17 cellular contexts compared by ENCODE assay signal in genomic region chr12:53972722-53973092, GRCh38. TPM values are rescaled to one million over a fixed set of nuclear protein-coding genes. Genes with fewer than 3 reads are reported as not detected.
A peak's percentile ranks its signal among the peaks of the same experiment; 100 is the strongest.
DNase-seq lines count a peak whose midpoint lies in the region; ATAC-seq, FAIRE-seq and TF ChIP-seq lines count a peak whose summit lies in the region.
"Had no signal": no experiment of that assay in that cellular context is flagged by ENCODE, and none has a peak within 500 bp of the region (broad histone marks: within the 10 kb centered on the region; RNA-seq: fewer than 3 reads in every experiment).

No MANE protein-coding gene starts in this region.

- H3K9ac ChIP-seq in kidney (ENCODE audit: low read length in 2 of 2), result no peak overlapping the region
- H3K9ac ChIP-seq: parathyroid adenoma had no signal

- ATAC-seq in memory B cell (ENCODE audit: low read depth), result no peak
- ATAC-seq: heart left ventricle had no signal

- no peak for DNase-seq in activated naive CD4-positive, alpha-beta T cell treated with Interleukin-2 at 50 U/mL for 16 hours
- no peak for DNase-seq in activated naive CD8-positive, alpha-beta T cell treated with anti-CD3 and anti-CD28 coated beads for 36 hours
- DNase-seq in memory B cell (ENCODE audit: low spot score in 2 of 2), result no peak
- no peak for DNase-seq in type B pancreatic cell (ENCODE audit: extremely low spot score, unreplicated experiment)
- no peak for DNase-seq in HuH-7 (ENCODE audit: low spot score)
- no peak for DNase-seq in kidney
- no peak for DNase-seq in NCI-H1048 (lab: John Stamatoyannopoulos, UW)
- DNase-seq: activated CD4-positive, CD25-positive, alpha-beta regulatory T cell treated with anti-CD3 and anti-CD28 coated beads, Interleukin-2, amount 50 U/mL, for 72 hours; activated effector memory CD4-positive, alpha-beta T cell treated with anti-CD3 and anti-CD28 coated beads, Interleukin-2, amount 50 U/mL, for 16 hours; NCI-H2081 treated with DMSO at 0.1 percent for 48 hours had no signal

- H3K9me3 Mint-ChIP-seq in activated naive CD4-positive, alpha-beta T cell treated with anti-CD3 and anti-CD28 coated beads, Interleukin-2, amount 50 U/mL, for 24 hours, result no peaks in the 10 kb centered on the region
- H3K9me3 Mint-ChIP-seq in activated naive CD8-positive, alpha-beta T cell treated with anti-CD3 and anti-CD28 coated beads for 36 hours, result peaks cover 9% of the 10 kb centered on the region
- H3K9me3 Mint-ChIP-seq in memory B cell (peaks cover 4% of the 10 kb centered on the region), type B pancreatic cell (no peaks in the 10 kb centered on the region)

- no peaks in the 10 kb centered on the region for H3K36me3 ChIP-seq in kidney (ENCODE audit: control insufficient read depth in 1 of 2, insufficient read depth in 2 of 2, low read length in 2 of 2)
- H3K36me3 ChIP-seq: cardiac muscle cell, heart left ventricle had no signal

- H3K36me3 Mint-ChIP-seq in activated naive CD4-positive, alpha-beta T cell treated with anti-CD3 and anti-CD28 coated beads, Interleukin-2, amount 50 U/mL, for 24 hours, result peaks cover 3% of the 10 kb centered on the region
- peaks cover 6% of the 10 kb centered on the region for H3K36me3 Mint-ChIP-seq in activated naive CD8-positive, alpha-beta T cell treated with anti-CD3 and anti-CD28 coated beads for 36 hours
- H3K36me3 Mint-ChIP-seq in memory B cell (peaks cover 4% of the 10 kb centered on the region), type B pancreatic cell (no peaks in the 10 kb centered on the region)

- no peaks in the 10 kb centered on the region for H3K9me3 ChIP-seq in kidney (ENCODE audit: control insufficient read depth in 1 of 2, low read length in 2 of 2)
- H3K9me3 ChIP-seq: heart left ventricle had no signal

- H3K4me1 Mint-ChIP-seq in activated naive CD4-positive, alpha-beta T cell treated with anti-CD3 and anti-CD28 coated beads, Interleukin-2, amount 50 U/mL, for 24 hours, result peaks cover 20% of the 10 kb centered on the region
- H3K4me1 Mint-ChIP-seq in activated naive CD8-positive, alpha-beta T cell treated with anti-CD3 and anti-CD28 coated beads for 36 hours, result peaks cover 15% of the 10 kb centered on the region
- peaks cover 2% of the 10 kb centered on the region for H3K4me1 Mint-ChIP-seq in memory B cell
- peaks cover 3% of the 10 kb centered on the region for H3K4me1 Mint-ChIP-seq in type B pancreatic cell (ENCODE audit: unreplicated experiment)

- H3K4me3 ChIP-seq in kidney (ENCODE audit: low read length in 2 of 2), result no peak overlapping the region
- H3K4me3 ChIP-seq: cardiac muscle cell, heart left ventricle, lung had no signal

- peaks cover 76% of the 10 kb centered on the region for H3K27me3 Mint-ChIP-seq in activated naive CD4-positive, alpha-beta T cell treated with anti-CD3 and anti-CD28 coated beads, Interleukin-2, amount 50 U/mL, for 24 hours
- H3K27me3 Mint-ChIP-seq in activated naive CD8-positive, alpha-beta T cell treated with anti-CD3 and anti-CD28 coated beads for 36 hours, result peaks cover 97% of the 10 kb centered on the region
- H3K27me3 Mint-ChIP-seq in memory B cell, result peaks cover 48% of the 10 kb centered on the region
- peaks cover 96% of the 10 kb centered on the region for H3K27me3 Mint-ChIP-seq in type B pancreatic cell

- H3K27ac Mint-ChIP-seq in activated naive CD4-positive, alpha-beta T cell treated with anti-CD3 and anti-CD28 coated beads, Interleukin-2, amount 50 U/mL, for 24 hours, result peak overlapping the region; percentile 61
- H3K27ac Mint-ChIP-seq in activated naive CD8-positive, alpha-beta T cell treated with anti-CD3 and anti-CD28 coated beads for 36 hours, result peak overlapping the region; percentile 57
- H3K27ac Mint-ChIP-seq in memory B cell (peak overlapping the region; percentile 15), type B pancreatic cell (no peak overlapping the region)

- FAIRE-seq in kidney (lab: Jason Lieb, UNC), result no peak
- FAIRE-seq: endothelial cell of umbilical vein, GM12891 had no signal

- intact Hi-C loops in kidney (cut with DNase I), result no loop called here

- peaks cover 0 to 3% of the 10 kb centered on the region in 2 donors for H3K4me1 ChIP-seq in kidney (ENCODE audit: control insufficient read depth in 1 of 2, insufficient read depth in 1 of 2, low read depth in 1 of 2, low read length in 2 of 2)
- H3K4me1 ChIP-seq: parathyroid adenoma had no signal

- peak overlapping the region; percentile 43 for H3K4me3 Mint-ChIP-seq in activated naive CD4-positive, alpha-beta T cell treated with anti-CD3 and anti-CD28 coated beads, Interleukin-2, amount 50 U/mL, for 24 hours
- H3K4me3 Mint-ChIP-seq in activated naive CD8-positive, alpha-beta T cell treated with anti-CD3 and anti-CD28 coated beads for 36 hours, result peak overlapping the region; percentile 29
- no peak overlapping the region for H3K4me3 Mint-ChIP-seq in memory B cell
- peak overlapping the region; percentile 67 for H3K4me3 Mint-ChIP-seq in type B pancreatic cell

- no peak overlapping the region for H3K27ac ChIP-seq in kidney (ENCODE audit: low read depth in 2 of 2, low read length in 2 of 2)
- H3K27ac ChIP-seq: cardiac muscle cell, heart left ventricle, parathyroid adenoma had no signal

- TF ChIP-seq CTCF in type B pancreatic cell (conservative IDR thresholded peaks at IDR 0.05) (no peak), kidney (IDR thresholded peaks at IDR 0.05; ENCODE audit: borderline replicate concordance, extremely low read depth, insufficient read depth) (no peak)

RNA-seq across cellular contexts. Expression of gene HOXC11, which starts 0.2 kb away (rescaled TPM):
- not detected for total RNA-seq in activated naive CD8-positive, alpha-beta T cell treated with anti-CD3 and anti-CD28 coated beads for 36 hours
- 0.12 TPM in 1 of 2 replicates, not detected in the other for total RNA-seq in type B pancreatic cell (ENCODE audit: low replicate concordance)
- total RNA-seq in kidney, result 1.4 TPM
- 0.75 TPM for polyA plus RNA-seq in kidney (ENCODE audit: insufficient read depth, low read depth, low replicate concordance)
- total RNA-seq: cardiac muscle cell, endothelial cell of umbilical vein, heart left ventricle, lung had no signal
- polyA plus RNA-seq: cardiac muscle cell, endothelial cell of umbilical vein, heart left ventricle, lung had no signal

RNA-seq across cellular contexts. Expression of gene HOTAIR, which starts 2.0 kb away (rescaled TPM):
- total RNA-seq in activated naive CD8-positive, alpha-beta T cell treated with anti-CD3 and anti-CD28 coated beads for 36 hours, result not detected
- total RNA-seq in type B pancreatic cell (ENCODE audit: low replicate concordance) (not detected in 2 replicates), kidney (0.76 TPM)
- 0.52 TPM for polyA plus RNA-seq in kidney (ENCODE audit: insufficient read depth, low read depth, low replicate concordance)
- total RNA-seq: cardiac muscle cell, endothelial cell of umbilical vein, heart left ventricle had no signal
- polyA plus RNA-seq: cardiac muscle cell, endothelial cell of umbilical vein, heart left ventricle, lung had no signal

RNA-seq across cellular contexts. Expression of gene HOXC10, which starts 12.2 kb away (rescaled TPM):
- total RNA-seq in activated naive CD8-positive, alpha-beta T cell treated with anti-CD3 and anti-CD28 coated beads for 36 hours, result not detected
- total RNA-seq in type B pancreatic cell (ENCODE audit: low replicate concordance) (not detected in 2 replicates), kidney (50.7 TPM)
- polyA plus RNA-seq in kidney (ENCODE audit: insufficient read depth, low read depth, low replicate concordance), result 49.7 TPM
- total RNA-seq: cardiac muscle cell, endothelial cell of umbilical vein, heart left ventricle had no signal
- polyA plus RNA-seq: cardiac muscle cell, heart left ventricle, lung had no signal

RNA-seq across cellular contexts. Expression of gene HOXC12, which starts 18.0 kb away (rescaled TPM):
- not detected for total RNA-seq in activated naive CD8-positive, alpha-beta T cell treated with anti-CD3 and anti-CD28 coated beads for 36 hours
- total RNA-seq in type B pancreatic cell (ENCODE audit: low replicate concordance), result not detected in 2 replicates
- total RNA-seq in kidney, result not detected
- not detected for polyA plus RNA-seq in kidney (ENCODE audit: insufficient read depth, low read depth, low replicate concordance)
- total RNA-seq: cardiac muscle cell, endothelial cell of umbilical vein, heart left ventricle, lung had no signal
- polyA plus RNA-seq: cardiac muscle cell, endothelial cell of umbilical vein, heart left ventricle, lung had no signal

RNA-seq across cellular contexts. Expression of gene HOXC9, which starts 27.3 kb away (rescaled TPM):
- total RNA-seq in activated naive CD8-positive, alpha-beta T cell treated with anti-CD3 and anti-CD28 coated beads for 36 hours, result not detected
- total RNA-seq in type B pancreatic cell (ENCODE audit: low replicate concordance) (0.27 and 0.36 TPM in 2 replicates), kidney (16.5 TPM)
- polyA plus RNA-seq in kidney (ENCODE audit: insufficient read depth, low read depth, low replicate concordance), result 11.7 TPM
- total RNA-seq: cardiac muscle cell, heart left ventricle, lung had no signal
- polyA plus RNA-seq: cardiac muscle cell, heart left ventricle had no signal

Comparison
In these comparisons a context has a peak if more than half of its experiments do, and no peak if none do; other contexts are left out.
1. RNA of gene HOXC10, which starts 12.2 kb away (total RNA-seq): 50.7 TPM in kidney (single experiment); not detected in activated naive CD8-positive, alpha-beta T cell treated with anti-CD3 and anti-CD28 coated beads for 36 hours and not detected in type B pancreatic cell; every median in the first group is over 10 times any median in the second.